In genomic region chrX:13732246-13733067, GRCh38 we compare ENCODE assay signal across 12 cellular contexts. TPM values are rescaled to one million over a fixed set of nuclear protein-coding genes. Genes with fewer than 3 reads are reported as not detected.
A peak's percentile ranks its signal among the peaks of the same experiment; 100 is the strongest.
DNase-seq lines count a peak whose midpoint lies in the region; ATAC-seq and TF ChIP-seq lines count a peak whose summit lies in the region.
"Had no signal": no experiment of that assay in that cellular context is flagged by ENCODE, and none has a peak within 500 bp of the region (broad histone marks: within the 10 kb centered on the region; RNA-seq: fewer than 3 reads in every experiment).

No MANE protein-coding gene starts in this region.

- H3K4me3 Mint-ChIP-seq in activated naive CD4-positive, alpha-beta T cell treated with anti-CD3 and anti-CD28 coated beads for 36 hours: peak overlapping the region; percentile 95
- peak overlapping the region; percentile 4 for H3K4me3 Mint-ChIP-seq in activated CD8-positive, alpha-beta T cell treated with anti-CD3 and anti-CD28 coated beads for 36 hours
- peak overlapping the region; percentile 36 for H3K4me3 Mint-ChIP-seq in glutamatergic neuron (ENCODE audit: unreplicated experiment)

- intact Hi-C loops in activated naive CD4-positive, alpha-beta T cell treated with anti-CD3 and anti-CD28 coated beads for 36 hours (cut with micrococcal nuclease): loop anchor here (2.0 to 10.0 kb wide), 2 partner anchors 14 to 1142 kb away; partner anchors contain the start of genes FANCB and MOSPD2
- intact Hi-C loops in activated CD8-positive, alpha-beta T cell treated with anti-CD3 and anti-CD28 coated beads for 36 hours (cut with micrococcal nuclease): loop anchor here (10.0 kb wide), 2 partner anchors 48 to 78 kb away; partner anchors contain the start of genes RAB9A and TCEANC
- intact Hi-C loops in transverse colon (cut with DNase I; ENCODE audit: low total_unique reads): loop anchor here (10.0 kb wide), 1 partner anchor 68 kb away; no protein-coding TSS in a partner anchor

- peaks cover 3% of the 10 kb centered on the region for H3K9me3 Mint-ChIP-seq in activated naive CD4-positive, alpha-beta T cell treated with anti-CD3 and anti-CD28 coated beads for 36 hours
- H3K9me3 Mint-ChIP-seq in activated naive CD4-positive, alpha-beta T cell treated with anti-CD3 and anti-CD28 coated beads, Interleukin-2, amount 50 U/mL, for 72 hours: peaks cover 0 to 1% of the 10 kb centered on the region in 2 donors
- peaks cover 3% of the 10 kb centered on the region for H3K9me3 Mint-ChIP-seq in activated CD8-positive, alpha-beta T cell treated with anti-CD3 and anti-CD28 coated beads for 36 hours
- peaks cover 5% of the 10 kb centered on the region for H3K9me3 Mint-ChIP-seq in glutamatergic neuron (ENCODE audit: unreplicated experiment)

- no peaks in the 10 kb centered on the region for H3K27me3 Mint-ChIP-seq in activated naive CD4-positive, alpha-beta T cell treated with anti-CD3 and anti-CD28 coated beads for 36 hours (ENCODE audit: low read depth)
- no peaks in the 10 kb centered on the region for H3K27me3 Mint-ChIP-seq in activated CD8-positive, alpha-beta T cell treated with anti-CD3 and anti-CD28 coated beads for 36 hours
- H3K27me3 Mint-ChIP-seq in glutamatergic neuron (ENCODE audit: unreplicated experiment): peaks cover 7% of the 10 kb centered on the region

- H3K4me3 ChIP-seq in transverse colon (no peak overlapping the region), tibial nerve (no peak overlapping the region)

- ATAC-seq in activated naive CD4-positive, alpha-beta T cell treated with anti-CD3 and anti-CD28 coated beads, Interleukin-2, amount 50 U/mL, for 72 hours: no peak
- no peak for ATAC-seq in activated CD8-positive, alpha-beta T cell treated with anti-CD3 and anti-CD28 coated beads for 36 hours
- ATAC-seq in GM18868 (IDR thresholded peaks at IDR 0.05; ENCODE audit: unreplicated experiment): no peak

- no peak for DNase-seq in activated naive CD4-positive, alpha-beta T cell treated with anti-CD3 and anti-CD28 coated beads for 36 hours
- no peak for DNase-seq in activated naive CD4-positive, alpha-beta T cell treated with anti-CD3 and anti-CD28 coated beads, Interleukin-2, amount 50 U/mL, for 72 hours (ENCODE audit: low spot score in 2 of 2)
- no peak for DNase-seq in activated CD8-positive, alpha-beta T cell treated with anti-CD3 and anti-CD28 coated beads for 36 hours
- DNase-seq in glutamatergic neuron: no peak
- DNase-seq in transverse colon: no peak
- no peak for DNase-seq in NCI-H1417 (lab: John Stamatoyannopoulos, UW)
- no peak for DNase-seq in tibial nerve (ENCODE audit: low spot score in 2 of 2)
- DNase-seq: dermis blood vessel endothelial cell, NCI-H1694 had no signal

- H3K36me3 ChIP-seq in transverse colon (no peaks in the 10 kb centered on the region), tibial nerve (no peaks in the 10 kb centered on the region)
- H3K36me3 ChIP-seq: prostate gland had no signal

- in situ Hi-C loops in transverse colon (cut with MboI; ENCODE audit: low pct_ligation_motif_present in 1 of 4, low pct_unique_long_range_greater_than_20kb in 1 of 4, low sequenced_read_pairs in 3 of 4): loop anchor here in 2 of 4 donors (10.0 to 25.0 kb wide), 2 partner anchors 78 to 305 kb away; partner anchors contain the start of genes GEMIN8 (in 1 of the 2) and TCEANC (in 1 of the 2)

- TF ChIP-seq POLR2A in transverse colon (IDR thresholded peaks at IDR 0.05) (no peak), tibial nerve (IDR thresholded peaks at IDR 0.05) (no peak)

- no peak for TF ChIP-seq CTCF in activated CD8-positive, alpha-beta T cell treated with anti-CD3 and anti-CD28 coated beads for 36 hours (IDR thresholded peaks at IDR 0.05)
- TF ChIP-seq CTCF in glutamatergic neuron (IDR thresholded peaks at IDR 0.05; ENCODE audit: partially characterized antibody, unreplicated experiment) (no peak), transverse colon (IDR thresholded peaks at IDR 0.05) (no peak), tibial nerve (IDR thresholded peaks at IDR 0.05) (no peak)

- H3K36me3 Mint-ChIP-seq in activated naive CD4-positive, alpha-beta T cell treated with anti-CD3 and anti-CD28 coated beads for 36 hours (ENCODE audit: low read depth): peaks cover 48% of the 10 kb centered on the region
- H3K36me3 Mint-ChIP-seq in activated naive CD4-positive, alpha-beta T cell treated with anti-CD3 and anti-CD28 coated beads, Interleukin-2, amount 50 U/mL, for 72 hours: peaks cover 36 to 46% of the 10 kb centered on the region in 2 donors
- H3K36me3 Mint-ChIP-seq in activated CD8-positive, alpha-beta T cell treated with anti-CD3 and anti-CD28 coated beads for 36 hours (ENCODE audit: low read depth): peaks cover 57% of the 10 kb centered on the region
- no peaks in the 10 kb centered on the region for H3K36me3 Mint-ChIP-seq in glutamatergic neuron (ENCODE audit: unreplicated experiment)

- TF ChIP-seq EP300 in transverse colon (IDR thresholded peaks at IDR 0.05; ENCODE audit: low read depth) (no peak), tibial nerve (IDR thresholded peaks at IDR 0.05) (no peak)

- no peaks in the 10 kb centered on the region for H3K9me3 ChIP-seq in transverse colon
- H3K9me3 ChIP-seq in tibial nerve: no peaks in the 10 kb centered on the region
- H3K9me3 ChIP-seq: prostate gland had no signal

- H3K27me3 ChIP-seq in transverse colon: no peaks in the 10 kb centered on the region
- H3K27me3 ChIP-seq in tibial nerve: no peaks in the 10 kb centered on the region

- POLR2A ChIA-PET in activated CD8-positive, alpha-beta T cell treated with anti-CD3 and anti-CD28 coated beads for 36 hours (lab: Charles Lee): interaction anchor here (0.9 kb wide), 1 partner anchor 44 kb away, joined by 3 read pairs; the partner anchor contains the start of gene RAB9A

- CTCF ChIA-PET in activated naive CD4-positive, alpha-beta T cell treated with anti-CD3 and anti-CD28 coated beads for 36 hours (lab: Charles Lee): interaction anchor here (0.7 kb wide), 1 partner anchor 45 kb away, joined by 3 read pairs; no protein-coding TSS in a partner anchor
- CTCF ChIA-PET in activated CD8-positive, alpha-beta T cell treated with anti-CD3 and anti-CD28 coated beads for 36 hours (lab: Charles Lee): no interaction called here

- peak overlapping the region; percentile 24 for H3K27ac Mint-ChIP-seq in activated naive CD4-positive, alpha-beta T cell treated with anti-CD3 and anti-CD28 coated beads for 36 hours
- peak overlapping the region in 1 of 2 donors; percentile 25 for H3K27ac Mint-ChIP-seq in activated naive CD4-positive, alpha-beta T cell treated with anti-CD3 and anti-CD28 coated beads, Interleukin-2, amount 50 U/mL, for 72 hours
- H3K27ac Mint-ChIP-seq in activated CD8-positive, alpha-beta T cell treated with anti-CD3 and anti-CD28 coated beads for 36 hours: peak overlapping the region; percentile 40
- no peak overlapping the region for H3K27ac Mint-ChIP-seq in glutamatergic neuron (ENCODE audit: unreplicated experiment)

- peaks cover 50% of the 10 kb centered on the region for H3K4me1 Mint-ChIP-seq in activated naive CD4-positive, alpha-beta T cell treated with anti-CD3 and anti-CD28 coated beads for 36 hours (ENCODE audit: low read depth)
- peaks cover 52% of the 10 kb centered on the region for H3K4me1 Mint-ChIP-seq in activated CD8-positive, alpha-beta T cell treated with anti-CD3 and anti-CD28 coated beads for 36 hours (ENCODE audit: low read depth)
- peaks cover 12% of the 10 kb centered on the region for H3K4me1 Mint-ChIP-seq in glutamatergic neuron (ENCODE audit: low read depth, unreplicated experiment)

- WGBS in transverse colon (ENCODE audit: low coverage in 1 of 2), 2 donors: 40 to 80% methylated on average over 1 to 7 of the region's 7 CpGs
- WGBS in tibial nerve, 2 donors: 61 to 75% methylated on average over 7 of the region's 7 CpGs

- peak overlapping the region; percentile 20 to 97 (median 93) for H3K27ac ChIP-seq in transverse colon
- H3K27ac ChIP-seq in tibial nerve: no peak overlapping the region
- H3K27ac ChIP-seq: C4-2B had no signal

- peaks cover 0 to 33% (median 0%) of the 10 kb centered on the region in 4 donors for H3K4me1 ChIP-seq in transverse colon
- H3K4me1 ChIP-seq in tibial nerve: peaks cover 0 to 20% (median 6%) of the 10 kb centered on the region in 4 donors
- H3K4me1 ChIP-seq: prostate gland had no signal

RNA-seq across cellular contexts. Expression of gene TRAPPC2, which starts 2.0 kb away (rescaled TPM):
- 10 to 100 TPM in 1 of 2 experiments, 1 to 10 TPM in 1; 9.6 to 10.7 TPM for total RNA-seq in activated naive CD4-positive, alpha-beta T cell treated with anti-CD3 and anti-CD28 coated beads for 36 hours
- total RNA-seq in activated naive CD4-positive, alpha-beta T cell treated with anti-CD3 and anti-CD28 coated beads, Interleukin-2, amount 50 U/mL, for 72 hours: 10 to 100 TPM; 14.5 to 18.1 TPM
- 10 to 100 TPM; 16.0 to 19.2 TPM for total RNA-seq in activated CD8-positive, alpha-beta T cell treated with anti-CD3 and anti-CD28 coated beads for 36 hours
- total RNA-seq in glutamatergic neuron (ENCODE audit: unreplicated experiment): 25.8 TPM
- total RNA-seq in transverse colon: 10 to 100 TPM; 14.2 to 25.9 (median 15.1) TPM
- 10 to 100 TPM in 3 of 4 donors, 1 to 10 TPM in 1; 9.0 to 13.8 (median 11.6) TPM for total RNA-seq in tibial nerve

RNA-seq across cellular contexts. Expression of gene OFD1, which starts 2.1 kb away (rescaled TPM):
- 10 to 100 TPM; 25.3 to 26.2 TPM for total RNA-seq in activated naive CD4-positive, alpha-beta T cell treated with anti-CD3 and anti-CD28 coated beads for 36 hours
- 10 to 100 TPM; 36.9 to 40.7 TPM for total RNA-seq in activated naive CD4-positive, alpha-beta T cell treated with anti-CD3 and anti-CD28 coated beads, Interleukin-2, amount 50 U/mL, for 72 hours
- 10 to 100 TPM; 32.4 to 34.5 TPM for total RNA-seq in activated CD8-positive, alpha-beta T cell treated with anti-CD3 and anti-CD28 coated beads for 36 hours
- total RNA-seq in glutamatergic neuron (ENCODE audit: unreplicated experiment) (28.5 TPM), transverse colon (100 to 1,000 TPM in 1 of 4 donors, 10 to 100 TPM in 3; 27.2 to 184 (median 62.8) TPM), tibial nerve (10 to 100 TPM; 14.7 to 38.1 (median 31.3) TPM)

RNA-seq across cellular contexts. Expression of gene RAB9A, which starts 43.5 kb away (rescaled TPM):
- 10 to 100 TPM; 22.8 to 23.3 TPM for total RNA-seq in activated naive CD4-positive, alpha-beta T cell treated with anti-CD3 and anti-CD28 coated beads for 36 hours
- 10 to 100 TPM; 20.3 to 32.7 TPM for total RNA-seq in activated naive CD4-positive, alpha-beta T cell treated with anti-CD3 and anti-CD28 coated beads, Interleukin-2, amount 50 U/mL, for 72 hours
- total RNA-seq in activated CD8-positive, alpha-beta T cell treated with anti-CD3 and anti-CD28 coated beads for 36 hours: 10 to 100 TPM; 30.8 to 31.7 TPM
- total RNA-seq in glutamatergic neuron (ENCODE audit: unreplicated experiment) (14.2 TPM), transverse colon (10 to 100 TPM in 2 of 4 donors, 1 to 10 TPM in 2; 4.8 to 34.7 (median 17.0) TPM), tibial nerve (10 to 100 TPM; 20.1 to 69.5 (median 24.9) TPM)

Comparison
In these comparisons a context has a peak if more than half of its experiments do, and no peak if none do; other contexts are left out.
1. H3K4me3 Mint-ChIP-seq: peak in every context shown above with its lines; median percentile 95 in activated naive CD4-positive, alpha-beta T cell treated with anti-CD3 and anti-CD28 coated beads for 36 hours; 36 in glutamatergic neuron; 4 in activated CD8-positive, alpha-beta T cell treated with anti-CD3 and anti-CD28 coated beads for 36 hours.
2. H3K27ac ChIP-seq: peak in transverse colon (4 of 4); none in tibial nerve (0 of 4).